ENCODE assay signal across 16 cellular contexts in the genomic region with DNA sequence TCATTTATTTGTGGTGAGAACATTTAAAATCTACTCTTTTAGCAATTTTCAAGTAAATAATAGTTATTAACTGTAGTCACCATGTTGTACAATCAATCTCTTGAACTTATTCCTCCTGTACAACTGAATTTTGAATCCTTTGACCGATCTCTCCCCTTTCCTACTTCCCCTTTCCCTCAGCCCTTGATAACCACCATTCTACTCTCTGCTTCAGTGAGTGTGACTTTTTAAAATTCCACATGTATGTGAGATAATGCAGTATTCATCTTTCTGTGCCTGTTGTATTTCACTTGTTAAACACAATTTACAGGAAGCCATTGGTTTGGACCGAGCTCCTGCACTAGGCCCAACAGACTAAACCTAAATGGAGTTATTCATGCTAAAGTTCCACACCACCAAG.
"Had no signal": no experiment of that assay in that cellular context is flagged by ENCODE, and none has a peak within 500 bp of the region (broad histone marks: within the 10 kb centered on the region; RNA-seq: fewer than 3 reads in every experiment).

No MANE protein-coding gene starts in this region.

- H3K9me3 ChIP-seq: adrenal gland, gastroesophageal sphincter, left lung, psoas muscle, right lobe of liver, spleen, upper lobe of left lung had no signal

- H3K36me3 ChIP-seq: adrenal gland, gastroesophageal sphincter, left lung, right lobe of liver, spleen, upper lobe of left lung had no signal

- H3K4me3 ChIP-seq: adrenal gland, coronary artery, gastroesophageal sphincter, left lung, psoas muscle, right lobe of liver, spleen, upper lobe of left lung had no signal

- H3K4me1 ChIP-seq: adrenal gland, gastroesophageal sphincter, psoas muscle had no signal

- DNase-seq: activated CD4-positive, alpha-beta T cell treated with anti-CD3 and anti-CD28 coated beads, Interleukin-2, amount 50 U/mL, for 1 hour; activated CD4-positive, CD25-positive, alpha-beta regulatory T cell; activated naive CD4-positive, alpha-beta T cell treated with anti-CD3 and anti-CD28 coated beads, Interleukin-2, amount 50 U/mL, for 16 hours; activated T-cell treated with anti-CD3 and anti-CD28 coated beads, Interleukin-2, amount 50 U/mL, for 1 hour; adrenal gland; caudate nucleus; effector CD8-positive, alpha-beta T cell; left lung; psoas muscle; right lobe of liver; spleen; stimulated activated naive CD4-positive, alpha-beta T cell treated with Interleukin-2 at 50 U/mL for 16 hours; upper lobe of left lung had no signal

- H3K27ac ChIP-seq: adrenal gland, coronary artery, gastroesophageal sphincter, left lung, psoas muscle, right lobe of liver, upper lobe of left lung had no signal

- ATAC-seq: gastroesophageal sphincter; natural killer cell treated with Interleukin-12 subunit alpha and Interleukin-12 subunit beta and Interleukin-15 and Interleukin-18, amount 100 ng/mL, for 72 hours; psoas muscle; right lobe of liver had no signal

- H3K27me3 ChIP-seq: adrenal gland, gastroesophageal sphincter, left lung, right lobe of liver, spleen, upper lobe of left lung had no signal
